Comparison of ENCODE assay signal across 16 cellular contexts in genomic region chr11:129998905-129999304, GRCh38.
"Had no signal": no experiment of that assay in that cellular context is flagged by ENCODE, and none has a peak within 500 bp of the region (broad histone marks: within the 10 kb centered on the region; RNA-seq: fewer than 3 reads in every experiment).

No MANE protein-coding gene starts in this region.

- H3K9me3 Mint-ChIP-seq: activated naive CD4-positive, alpha-beta T cell treated with anti-CD3 and anti-CD28 coated beads, Interleukin-2, amount 10 ng/mL, durations not matched to agents 7 days and 5 days; activated T-helper 17 cell treated with anti-CD3 and anti-CD28 coated beads, Interleukin-2, amount 50 U/mL, for 72 hours had no signal

- H3K27me3 Mint-ChIP-seq: activated T-helper 17 cell treated with anti-CD3 and anti-CD28 coated beads, Interleukin-2, amount 50 U/mL, for 72 hours had no signal

- H3K27ac ChIP-seq: adrenal gland, cardiac muscle cell, left lung, neutrophil had no signal

- H3K27ac Mint-ChIP-seq: activated naive CD4-positive, alpha-beta T cell treated with anti-CD3 and anti-CD28 coated beads, Interleukin-2, amount 10 ng/mL, durations not matched to agents 7 days and 5 days; activated T-helper 17 cell treated with anti-CD3 and anti-CD28 coated beads, Interleukin-2, amount 50 U/mL, for 72 hours had no signal

- DNase-seq: activated CD4-positive, alpha-beta T cell treated with anti-CD3 and anti-CD28 coated beads for 1 hour; activated CD4-positive, alpha-beta T cell treated with anti-CD3 and anti-CD28 coated beads, Interleukin-2, amount 50 U/mL, for 4 hours; activated naive CD4-positive, alpha-beta T cell treated with anti-CD3 and anti-CD28 coated beads, Interleukin-2, amount 10 ng/mL, durations not matched to agents 7 days and 5 days; adrenal gland; left lung; mesenchymal stem cell; stimulated activated CD4-positive, alpha-beta T cell treated with anti-CD3 and anti-CD28 coated beads, Interleukin-4, amount 100 ng/mL, for 4 hours; stimulated activated CD8-positive, alpha-beta memory T cell treated with anti-CD3 and anti-CD28 coated beads, Interleukin-4, amount 100 ng/mL, for 48 hours; stimulated activated naive CD8-positive, alpha-beta T cell treated with anti-CD3 and anti-CD28 coated beads, Interleukin-15, Interleukin-2, amounts not matched to agents 100 U/mL and 50 U/mL, for 24 hours; T-helper 1 cell; T1000; trophoblast cell had no signal

- H3K9me3 ChIP-seq: adrenal gland, left lung, neutrophil had no signal

- H3K4me3 Mint-ChIP-seq: activated naive CD4-positive, alpha-beta T cell treated with anti-CD3 and anti-CD28 coated beads, Interleukin-2, amount 10 ng/mL, durations not matched to agents 7 days and 5 days; activated T-helper 17 cell treated with anti-CD3 and anti-CD28 coated beads, Interleukin-2, amount 50 U/mL, for 72 hours had no signal

- H3K36me3 ChIP-seq: adrenal gland, cardiac muscle cell, left lung, neutrophil had no signal

- H3K27me3 ChIP-seq: adrenal gland, cardiac muscle cell, left lung, neutrophil had no signal

- H3K4me3 ChIP-seq: adrenal gland, cardiac muscle cell, left lung had no signal

- ATAC-seq: activated T-helper 17 cell treated with anti-CD3 and anti-CD28 coated beads, Interleukin-2, amount 50 U/mL, for 72 hours; esophagus mucosa; left lung; stimulated activated naive CD8-positive, alpha-beta T cell treated with anti-CD3 and anti-CD28 coated beads, Interleukin-15, Interleukin-2, amounts not matched to agents 100 U/mL and 50 U/mL, for 24 hours had no signal
